ENCODE assay signal across 27 cellular contexts in genomic region chr16:77375396-77375795, GRCh38. TPM values are rescaled to one million over a fixed set of nuclear protein-coding genes. Genes with fewer than 3 reads are reported as not detected.
"Had no signal": no experiment of that assay in that cellular context is flagged by ENCODE, and none has a peak within 500 bp of the region (broad histone marks: within the 10 kb centered on the region; RNA-seq: fewer than 3 reads in every experiment).

No MANE protein-coding gene starts in this region.

- H3K9me3 Mint-ChIP-seq: effector memory CD8-positive, alpha-beta T cell; nephron progenitor cell; stimulated activated naive CD8-positive, alpha-beta T cell treated with anti-CD3 and anti-CD28 coated beads, Interleukin-15, amount 100 ng/mL, for 72 hours had no signal

- H3K4me3 ChIP-seq: esophagus squamous epithelium, heart right ventricle, left lung, pancreas, right lobe of liver, suprapubic skin, transverse colon, vagina had no signal

- H3K36me3 Mint-ChIP-seq: naive thymus-derived CD8-positive, alpha-beta T cell had no signal

- H3K36me3 ChIP-seq: esophagus squamous epithelium, heart right ventricle, left lung, neutrophil, pancreas, right lobe of liver, suprapubic skin, transverse colon, vagina had no signal

- H3K27ac Mint-ChIP-seq: effector memory CD8-positive, alpha-beta T cell; naive thymus-derived CD8-positive, alpha-beta T cell; nephron progenitor cell; stimulated activated naive CD8-positive, alpha-beta T cell treated with anti-CD3 and anti-CD28 coated beads, Interleukin-15, amount 100 ng/mL, for 72 hours had no signal

- DNase-seq: cortex of kidney; effector memory CD8-positive, alpha-beta T cell; erythroblast; esophagus squamous epithelium; foreskin melanocyte; glutamatergic neuron; heart right ventricle; hippocampal formation; left cardiac atrium; left lung; mesendoderm; naive thymus-derived CD8-positive, alpha-beta T cell; nephron progenitor cell; pancreas; right lobe of liver; small intestine; stimulated activated CD4-positive, alpha-beta T cell treated with anti-CD3 and anti-CD28 coated beads, Interleukin-12 subunit alpha, Interleukin-12 subunit beta, amount 100 ng/mL, for 4 hours; stimulated activated CD4-positive, alpha-beta T cell treated with anti-CD3 and anti-CD28 coated beads, Interleukin-1b, Interleukin-23, amount 100 ng/mL, for 48 hours; stimulated activated CD4-positive, alpha-beta T cell treated with anti-CD3 and anti-CD28 coated beads, Interleukin-4, amount 100 ng/mL, for 1 hour; stimulated activated CD8-positive, alpha-beta memory T cell treated with anti-CD3 and anti-CD28 coated beads, Interleukin-4, amount 100 ng/mL, for 48 hours; stimulated activated naive CD4-positive, alpha-beta T cell; stimulated activated naive CD8-positive, alpha-beta T cell treated with anti-CD3 and anti-CD28 coated beads, Interleukin-15, amount 100 ng/mL, for 72 hours; transverse colon had no signal

- H3K9me3 ChIP-seq: esophagus squamous epithelium, left lung, neutrophil, pancreas, right lobe of liver, suprapubic skin, transverse colon, vagina had no signal

- H3K27ac ChIP-seq: esophagus squamous epithelium, heart right ventricle, left lung, neutrophil, pancreas, right lobe of liver, suprapubic skin, transverse colon, vagina had no signal

- H3K4me1 ChIP-seq: left lung, right lobe of liver, suprapubic skin, transverse colon, vagina had no signal

- H3K27me3 ChIP-seq: left lung, neutrophil, pancreas, right lobe of liver, suprapubic skin, transverse colon, vagina had no signal

- H3K27me3 Mint-ChIP-seq: effector memory CD8-positive, alpha-beta T cell; stimulated activated naive CD8-positive, alpha-beta T cell treated with anti-CD3 and anti-CD28 coated beads, Interleukin-15, amount 100 ng/mL, for 72 hours had no signal

- H3K4me1 Mint-ChIP-seq: naive thymus-derived CD8-positive, alpha-beta T cell; nephron progenitor cell; stimulated activated naive CD8-positive, alpha-beta T cell treated with anti-CD3 and anti-CD28 coated beads, Interleukin-15, amount 100 ng/mL, for 72 hours had no signal

- H3K4me3 Mint-ChIP-seq: effector memory CD8-positive, alpha-beta T cell; naive thymus-derived CD8-positive, alpha-beta T cell; nephron progenitor cell; stimulated activated naive CD8-positive, alpha-beta T cell treated with anti-CD3 and anti-CD28 coated beads, Interleukin-15, amount 100 ng/mL, for 72 hours had no signal

RNA-seq across cellular contexts. Expression of gene ADAMTS18, which starts 59.4 kb away (rescaled TPM):
- total RNA-seq: esophagus squamous epithelium; naive thymus-derived CD8-positive, alpha-beta T cell; right lobe of liver; ureter had no signal
